Comparison of ENCODE assay signal across 22 cellular contexts in the genomic region with DNA sequence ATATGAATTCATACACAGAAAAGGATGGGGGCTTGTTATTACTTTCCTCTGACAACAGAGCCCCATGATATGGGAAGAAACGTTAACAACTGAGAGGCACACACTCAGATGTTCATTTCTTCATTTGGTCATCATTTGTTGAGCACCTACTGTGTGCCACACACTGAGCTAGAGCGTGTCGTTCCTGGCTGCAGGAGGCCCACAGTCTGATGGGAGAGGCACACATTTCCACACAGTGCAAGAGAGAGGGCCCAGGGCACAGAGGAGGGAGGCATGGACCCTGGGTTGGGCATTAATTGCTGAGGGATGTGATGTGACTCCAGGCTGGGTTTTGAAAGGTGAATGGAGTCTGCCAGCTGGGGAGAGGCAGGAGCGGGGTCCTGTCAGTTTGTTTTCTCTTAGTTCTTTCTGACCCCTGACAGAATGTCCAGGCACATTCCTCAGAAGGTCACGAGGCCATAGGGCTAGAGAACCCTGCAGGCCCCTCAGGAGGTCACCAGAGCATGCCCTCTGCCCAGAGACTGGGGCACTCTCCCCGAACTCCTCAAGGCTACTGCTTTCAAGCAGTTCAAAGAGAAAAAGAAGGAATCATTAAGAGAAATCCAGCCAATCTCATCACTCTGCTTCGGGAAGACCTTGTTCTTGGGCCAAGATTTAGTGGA.
"Had no signal": no experiment of that assay in that cellular context is flagged by ENCODE, and none has a peak within 500 bp of the region (broad histone marks: within the 10 kb centered on the region; RNA-seq: fewer than 3 reads in every experiment).

No MANE protein-coding gene starts in this region.

- H3K27me3 ChIP-seq: brain microvascular endothelial cell had no signal

- DNase-seq: activated B cell treated with CpG ODN at 0.5 μM for 24 hours; activated CD4-positive, alpha-beta memory T cell treated with anti-CD3 and anti-CD28 coated beads for 36 hours; activated CD4-positive, alpha-beta T cell treated with anti-CD3 and anti-CD28 coated beads for 1 hour; activated CD4-positive, alpha-beta T cell treated with anti-CD3 and anti-CD28 coated beads, Interleukin-2, amount 10 ng/mL, durations not matched to agents 24 days and 14 days; activated CD8-positive, alpha-beta memory T cell treated with anti-CD3 and anti-CD28 coated beads for 24 hours; activated gamma-delta T cell; activated naive CD4-positive, alpha-beta T cell treated with anti-CD3 and anti-CD28 coated beads, Interleukin-2, amount 10 ng/mL, durations not matched to agents 7 days and 5 days; activated naive CD8-positive, alpha-beta T cell treated with anti-CD3 and anti-CD28 coated beads for 36 hours; activated T-cell treated with anti-CD3 and anti-CD28 coated beads, Interleukin-2, amount 50 U/mL, for 48 hours; brain microvascular endothelial cell; Kasumi-1; KBM-7; NCI-H1092 treated with DMSO at 0.1 percent for 48 hours; NCI-H1417 treated with DMSO at 0.1 percent for 48 hours; NCI-H1694; NCI-H2081; NCI-H446; NCI-H524; PC-9; SHP77 treated with DMSO at 0.1 percent for 48 hours had no signal

- H3K27me3 Mint-ChIP-seq: activated B cell treated with CpG ODN at 0.5 μM for 24 hours; activated CD4-positive, alpha-beta memory T cell treated with anti-CD3 and anti-CD28 coated beads for 36 hours; activated naive CD8-positive, alpha-beta T cell treated with anti-CD3 and anti-CD28 coated beads for 36 hours; activated T-helper 17 cell treated with anti-CD3 and anti-CD28 coated beads, Interleukin-2, amount 50 U/mL, for 72 hours had no signal

- H3K4me2 ChIP-seq: PC-9 had no signal

- H2AFZ ChIP-seq: PC-9 had no signal

- H3K36me3 ChIP-seq: brain microvascular endothelial cell had no signal

- ATAC-seq: activated T-helper 17 cell treated with anti-CD3 and anti-CD28 coated beads, Interleukin-2, amount 50 U/mL, for 72 hours had no signal

- H3K4me3 ChIP-seq: PC-9 had no signal

- H3K27ac ChIP-seq: brain microvascular endothelial cell, PC-9 had no signal

- H3K4me3 Mint-ChIP-seq: activated B cell treated with CpG ODN at 0.5 μM for 24 hours; activated CD4-positive, alpha-beta memory T cell treated with anti-CD3 and anti-CD28 coated beads for 36 hours; activated CD4-positive, alpha-beta T cell treated with anti-CD3 and anti-CD28 coated beads, Interleukin-2, amount 10 ng/mL, durations not matched to agents 24 days and 14 days; activated naive CD4-positive, alpha-beta T cell treated with anti-CD3 and anti-CD28 coated beads, Interleukin-2, amount 10 ng/mL, durations not matched to agents 7 days and 5 days; activated naive CD8-positive, alpha-beta T cell treated with anti-CD3 and anti-CD28 coated beads for 36 hours; activated T-helper 17 cell treated with anti-CD3 and anti-CD28 coated beads, Interleukin-2, amount 50 U/mL, for 72 hours; T-helper 1 cell treated with Interleukin-12 subunit alpha and Interleukin-12 subunit beta and Interleukin-4 antibody, amounts not matched to agents 30 μg/mL and 1 μg/mL, for 36 hours had no signal

- H3K4me1 Mint-ChIP-seq: activated CD4-positive, alpha-beta T cell treated with anti-CD3 and anti-CD28 coated beads, Interleukin-2, amount 10 ng/mL, durations not matched to agents 24 days and 14 days; activated naive CD4-positive, alpha-beta T cell treated with anti-CD3 and anti-CD28 coated beads, Interleukin-2, amount 10 ng/mL, durations not matched to agents 7 days and 5 days; activated naive CD8-positive, alpha-beta T cell treated with anti-CD3 and anti-CD28 coated beads for 36 hours; activated T-helper 17 cell treated with anti-CD3 and anti-CD28 coated beads, Interleukin-2, amount 50 U/mL, for 72 hours had no signal

- H3K9me3 Mint-ChIP-seq: activated B cell treated with CpG ODN at 0.5 μM for 24 hours; activated CD4-positive, alpha-beta memory T cell treated with anti-CD3 and anti-CD28 coated beads for 36 hours; activated CD4-positive, alpha-beta T cell treated with anti-CD3 and anti-CD28 coated beads, Interleukin-2, amount 10 ng/mL, durations not matched to agents 24 days and 14 days; activated naive CD4-positive, alpha-beta T cell treated with anti-CD3 and anti-CD28 coated beads, Interleukin-2, amount 10 ng/mL, durations not matched to agents 7 days and 5 days; activated naive CD8-positive, alpha-beta T cell treated with anti-CD3 and anti-CD28 coated beads for 36 hours; activated T-helper 17 cell treated with anti-CD3 and anti-CD28 coated beads, Interleukin-2, amount 50 U/mL, for 72 hours; T-helper 1 cell treated with Interleukin-12 subunit alpha and Interleukin-12 subunit beta and Interleukin-4 antibody, amounts not matched to agents 30 μg/mL and 1 μg/mL, for 36 hours had no signal

- H3K36me3 Mint-ChIP-seq: activated CD4-positive, alpha-beta memory T cell treated with anti-CD3 and anti-CD28 coated beads for 36 hours; activated naive CD4-positive, alpha-beta T cell treated with anti-CD3 and anti-CD28 coated beads, Interleukin-2, amount 10 ng/mL, durations not matched to agents 7 days and 5 days; activated naive CD8-positive, alpha-beta T cell treated with anti-CD3 and anti-CD28 coated beads for 36 hours had no signal

- H3K27ac Mint-ChIP-seq: activated B cell treated with CpG ODN at 0.5 μM for 24 hours; activated CD4-positive, alpha-beta memory T cell treated with anti-CD3 and anti-CD28 coated beads for 36 hours; activated CD4-positive, alpha-beta T cell treated with anti-CD3 and anti-CD28 coated beads, Interleukin-2, amount 10 ng/mL, durations not matched to agents 24 days and 14 days; activated naive CD4-positive, alpha-beta T cell treated with anti-CD3 and anti-CD28 coated beads, Interleukin-2, amount 10 ng/mL, durations not matched to agents 7 days and 5 days; activated naive CD8-positive, alpha-beta T cell treated with anti-CD3 and anti-CD28 coated beads for 36 hours; activated T-helper 17 cell treated with anti-CD3 and anti-CD28 coated beads, Interleukin-2, amount 50 U/mL, for 72 hours; T-helper 1 cell treated with Interleukin-12 subunit alpha and Interleukin-12 subunit beta and Interleukin-4 antibody, amounts not matched to agents 30 μg/mL and 1 μg/mL, for 36 hours had no signal
